In genomic region chr9:122810306-122810946, GRCh38 we compare ENCODE assay signal across 9 cellular contexts. TPM values are rescaled to one million over a fixed set of nuclear protein-coding genes. Genes with fewer than 3 reads are reported as not detected.
DNase-seq lines count a peak whose midpoint lies in the region; ATAC-seq and TF ChIP-seq lines count a peak whose summit lies in the region.
"Had no signal": no experiment of that assay in that cellular context is flagged by ENCODE, and none has a peak within 500 bp of the region (broad histone marks: within the 10 kb centered on the region; RNA-seq: fewer than 3 reads in every experiment).

No MANE protein-coding gene starts in this region.

- TF ChIP-seq CTCF in OCI-LY1 (IDR thresholded peaks at IDR 0.05; ENCODE audit: low read length) (peak; percentile 80), epithelial cell of proximal tubule (conservative IDR thresholded peaks at IDR 0.05; ENCODE audit: low read depth, low read length) (peak; percentile 69)

- H2AFZ ChIP-seq in OCI-LY1 (ENCODE audit: low read length), result no peak overlapping the region

- peak; percentile 97 for TF ChIP-seq RAD21 in Ishikawa (IDR thresholded peaks at IDR 0.05; ENCODE audit: low read depth)

- no peaks in the 10 kb centered on the region for H3K27me3 Mint-ChIP-seq in stimulated activated naive B cell treated with anti-CD40 and anti-IgM and Interleukin-4, amounts not matched to agents 10 μg/mL and 1 μg/mL and 100 μg/mL, for 72 hours

- H3K27ac Mint-ChIP-seq in stimulated activated naive B cell treated with anti-CD40 and anti-IgM and Interleukin-4, amounts not matched to agents 10 μg/mL and 1 μg/mL and 100 μg/mL, for 72 hours, result no peak overlapping the region

- no peaks in the 10 kb centered on the region for H3K9me3 Mint-ChIP-seq in stimulated activated naive B cell treated with anti-CD40 and anti-IgM and Interleukin-4, amounts not matched to agents 10 μg/mL and 1 μg/mL and 100 μg/mL, for 72 hours

- H3K9ac ChIP-seq in OCI-LY1 (ENCODE audit: low read length), result no peak overlapping the region

- no peak for TF ChIP-seq EP300 in Ishikawa (IDR thresholded peaks at IDR 0.05; ENCODE audit: borderline replicate concordance)

- H3F3A ChIP-seq in OCI-LY1 (ENCODE audit: insufficient read depth, low read length), result no peaks in the 10 kb centered on the region

- no peaks in the 10 kb centered on the region for H3K4me1 ChIP-seq in OCI-LY1 (ENCODE audit: insufficient read depth, low read length, severe bottlenecking)

- H3K79me2 ChIP-seq in OCI-LY1 (ENCODE audit: insufficient read depth, low read length), result no peaks in the 10 kb centered on the region

- no peak overlapping the region for H3K4me3 Mint-ChIP-seq in stimulated activated naive B cell treated with anti-CD40 and anti-IgM and Interleukin-4, amounts not matched to agents 10 μg/mL and 1 μg/mL and 100 μg/mL, for 72 hours

- no peaks in the 10 kb centered on the region for H3K9me2 ChIP-seq in OCI-LY1 (ENCODE audit: low read depth, low read length)

- H3K4me2 ChIP-seq in OCI-LY1 (ENCODE audit: low read length), result no peak overlapping the region

- H3K4me3 ChIP-seq in OCI-LY1 (ENCODE audit: low read depth, low read length, poor library complexity, severe bottlenecking) (no peak overlapping the region), epithelial cell of proximal tubule (ENCODE audit: low read depth, low read length) (no peak overlapping the region)

- no peaks in the 10 kb centered on the region for H4K20me1 ChIP-seq in OCI-LY1 (ENCODE audit: insufficient read depth, low read length)

- peak; percentile 80 for DNase-seq in COR-L47 (lab: John Stamatoyannopoulos, UW)
- DNase-seq in activated CD8-positive, alpha-beta memory T cell treated with anti-CD3 and anti-CD28 coated beads, Interleukin-2, amount 50 U/mL, for 48 hours, result peak; percentile 88
- DNase-seq in epithelial cell of proximal tubule (ENCODE audit: low read depth), result no peak
- DNase-seq in myocyte (ENCODE audit: low read depth), result peak; percentile 88
- DNase-seq in stimulated activated naive B cell treated with anti-CD40 and anti-IgM and Interleukin-4, amounts not matched to agents 10 μg/mL and 1 μg/mL and 100 μg/mL, for 72 hours, result peak; percentile 42

- peaks cover 7 to 12% of the 10 kb centered on the region in 2 donors for H3K4me1 Mint-ChIP-seq in stimulated activated naive B cell treated with anti-CD40 and anti-IgM and Interleukin-4, amounts not matched to agents 10 μg/mL and 1 μg/mL and 100 μg/mL, for 72 hours

- H3K27ac ChIP-seq in OCI-LY1 (ENCODE audit: low read depth, low read length, poor library complexity, severe bottlenecking), result no peak overlapping the region

- H3K36me3 Mint-ChIP-seq in stimulated activated naive B cell treated with anti-CD40 and anti-IgM and Interleukin-4, amounts not matched to agents 10 μg/mL and 1 μg/mL and 100 μg/mL, for 72 hours, result peaks cover 0 to 16% of the 10 kb centered on the region in 2 donors

- H3K36me3 ChIP-seq in OCI-LY1 (ENCODE audit: insufficient read depth, low read length), result peaks cover under 1% of the 10 kb centered on the region; the same call in 1 of the 2 replicates

- ATAC-seq in GM21367 (IDR thresholded peaks at IDR 0.05; ENCODE audit: unreplicated experiment), result peak; percentile 81
- peak; percentile 87 to 91 for ATAC-seq in stimulated activated naive B cell treated with anti-CD40 and anti-IgM and Interleukin-4, amounts not matched to agents 10 μg/mL and 1 μg/mL and 100 μg/mL, for 72 hours (replicated peaks)

- no peaks in the 10 kb centered on the region for H3K9me3 ChIP-seq in OCI-LY1 (ENCODE audit: low read length)

- no peaks in the 10 kb centered on the region for H3K27me3 ChIP-seq in OCI-LY1 (ENCODE audit: insufficient read depth, low read length)

TF ChIP-seq in Ishikawa, 13 proteins besides CTCF, POLR2A, EP300 and RAD21:
- no peak for TF ChIP-seq FOXM1 (IDR thresholded peaks at IDR 0.05; ENCODE audit: borderline replicate concordance, low read depth)
- TF ChIP-seq YY1 (IDR thresholded peaks at IDR 0.05; ENCODE audit: low read depth), result peak; percentile 71; the same call in 1 of the 2 replicates

RNA-seq across cellular contexts. Expression of gene OR1K1, which starts 10.5 kb away (rescaled TPM):
- total RNA-seq in epithelial cell of proximal tubule (not detected in 2 replicates), myocyte (not detected in 2 replicates)
- polyA plus RNA-seq in myocyte (2012), result not detected
- total RNA-seq: T-helper 2 cell treated with Interferon-gamma antibody and Interleukin-4, amounts not matched to agents 100 ng/mL and 5 ng/mL, for 36 hours had no signal

RNA-seq across cellular contexts. Expression of gene PDCL, which starts 18.0 kb away (rescaled TPM):
- total RNA-seq in epithelial cell of proximal tubule (19.3 and 20.5 TPM in 2 replicates), myocyte (15.1 and 17.6 TPM in 2 replicates)
- polyA plus RNA-seq in myocyte (2012), result 14.7 TPM

RNA-seq across cellular contexts. Expression of gene OR5C1, which starts 21.7 kb away (rescaled TPM):
- not detected in 2 replicates for total RNA-seq in epithelial cell of proximal tubule
- total RNA-seq in myocyte, result not detected in 2 replicates
- polyA plus RNA-seq in myocyte (2012), result not detected
- total RNA-seq: T-helper 2 cell treated with Interferon-gamma antibody and Interleukin-4, amounts not matched to agents 100 ng/mL and 5 ng/mL, for 36 hours had no signal
